Comparison of ENCODE assay signal across 22 cellular contexts in the genomic region with DNA sequence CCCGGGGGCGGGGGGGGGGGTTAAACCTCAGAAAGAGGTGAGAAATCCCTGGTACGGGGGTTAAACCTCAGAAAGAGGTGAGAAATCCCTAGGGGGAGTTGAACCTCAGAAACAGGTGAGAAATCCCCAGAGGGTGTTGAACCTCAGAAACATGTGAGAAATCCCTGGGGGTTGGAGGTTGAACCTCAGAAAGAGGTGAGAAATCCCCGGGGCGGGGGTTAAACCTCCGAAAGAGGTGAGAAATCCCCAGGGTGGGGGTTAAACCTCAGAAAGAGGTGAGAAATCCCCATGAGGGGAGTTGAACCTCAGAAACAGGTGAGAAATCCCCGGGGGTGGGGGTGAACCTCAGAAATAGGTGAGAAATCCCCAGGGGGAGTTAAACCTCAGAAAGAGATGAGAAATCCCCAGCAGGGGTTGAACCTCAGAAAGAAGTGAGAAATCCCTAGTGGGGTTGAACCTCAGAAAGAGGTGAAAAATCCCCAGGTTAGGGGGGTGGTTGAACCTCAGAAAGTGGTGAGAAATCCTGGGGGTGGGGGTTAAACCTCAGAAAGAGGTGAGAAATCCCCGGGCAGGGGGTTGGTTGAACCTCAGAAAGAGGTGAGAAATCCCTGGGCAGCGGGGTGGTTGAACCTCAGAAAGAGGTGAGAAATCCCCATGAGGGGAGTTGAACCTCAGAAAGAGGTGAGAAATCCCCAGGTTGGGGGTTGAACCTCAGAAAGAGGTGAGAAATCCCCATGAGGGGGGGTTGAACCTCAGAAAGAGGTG.
DNase-seq lines count a peak whose midpoint lies in the region; ATAC-seq and TF ChIP-seq lines count a peak whose summit lies in the region.
"Had no signal": no experiment of that assay in that cellular context is flagged by ENCODE, and none has a peak within 500 bp of the region (broad histone marks: within the 10 kb centered on the region; RNA-seq: fewer than 3 reads in every experiment).

No MANE protein-coding gene starts in this region.

- intact Hi-C loops in sigmoid colon (cut with DNase I) = no loop called here

- peak overlapping the region in 1 of 2 donors; percentile 59 for H3K27ac Mint-ChIP-seq in effector memory CD8-positive, alpha-beta T cell
- H3K27ac Mint-ChIP-seq in stimulated activated naive B cell treated with anti-CD40 and anti-IgM and Interleukin-4, amounts not matched to agents 10 μg/mL and 1 μg/mL and 100 μg/mL, for 72 hours = peak overlapping the region; percentile 37

- H3K4me1 Mint-ChIP-seq in effector memory CD8-positive, alpha-beta T cell (ENCODE audit: low read depth in 2 of 2) = no peaks in the 10 kb centered on the region
- peaks cover 6 to 8% of the 10 kb centered on the region in 2 donors for H3K4me1 Mint-ChIP-seq in stimulated activated naive B cell treated with anti-CD40 and anti-IgM and Interleukin-4, amounts not matched to agents 10 μg/mL and 1 μg/mL and 100 μg/mL, for 72 hours

- TF ChIP-seq CTCF in sigmoid colon (IDR thresholded peaks at IDR 0.05) = no peak

- peaks cover 0 to 6% (median 0%) of the 10 kb centered on the region in 4 donors for H3K4me1 ChIP-seq in sigmoid colon
- H3K4me1 ChIP-seq: heart right ventricle, lower lobe of right lung, pancreas had no signal

- H3K9me3 ChIP-seq in sigmoid colon = no peaks in the 10 kb centered on the region
- H3K9me3 ChIP-seq: heart right ventricle, lower lobe of right lung, pancreas, tibial artery had no signal

- peaks cover 0 to 10% of the 10 kb centered on the region in 2 donors for H3K9me3 Mint-ChIP-seq in effector memory CD8-positive, alpha-beta T cell
- peaks cover 5 to 8% of the 10 kb centered on the region in 2 donors for H3K9me3 Mint-ChIP-seq in stimulated activated naive B cell treated with anti-CD40 and anti-IgM and Interleukin-4, amounts not matched to agents 10 μg/mL and 1 μg/mL and 100 μg/mL, for 72 hours
- H3K9me3 Mint-ChIP-seq: nephron progenitor cell had no signal

- no peak for TF ChIP-seq POLR2A in sigmoid colon (IDR thresholded peaks at IDR 0.05)

- no peak for TF ChIP-seq EP300 in sigmoid colon (IDR thresholded peaks at IDR 0.05)

- no peak overlapping the region for H3K4me3 ChIP-seq in sigmoid colon
- H3K4me3 ChIP-seq: coronary artery, heart right ventricle, lower lobe of right lung, pancreas, SK-N-MC had no signal

- peak; percentile 21 for ATAC-seq in effector memory CD8-positive, alpha-beta T cell (replicated peaks)
- ATAC-seq in stimulated activated naive B cell treated with anti-CD40 and anti-IgM and Interleukin-4, amounts not matched to agents 10 μg/mL and 1 μg/mL and 100 μg/mL, for 72 hours (replicated peaks) = no peak
- ATAC-seq: heart right ventricle, lower lobe of right lung had no signal

- H3K27ac ChIP-seq in sigmoid colon = no peak overlapping the region
- H3K27ac ChIP-seq: coronary artery, heart right ventricle, lower lobe of right lung, pancreas, SK-N-MC, tibial artery had no signal

- H3K4me3 Mint-ChIP-seq in effector memory CD8-positive, alpha-beta T cell = no peak overlapping the region
- no peak overlapping the region for H3K4me3 Mint-ChIP-seq in stimulated activated naive B cell treated with anti-CD40 and anti-IgM and Interleukin-4, amounts not matched to agents 10 μg/mL and 1 μg/mL and 100 μg/mL, for 72 hours
- H3K4me3 Mint-ChIP-seq: nephron progenitor cell had no signal

- DNase-seq in activated CD4-positive, alpha-beta T cell treated with anti-CD3 and anti-CD28 coated beads for 48 hours = peak; percentile 20
- no peak for DNase-seq in activated CD4-positive, alpha-beta T cell treated with anti-CD3 and anti-CD28 coated beads, Interleukin-2, amount 50 U/mL, for 1 hour
- DNase-seq in stimulated activated CD4-positive, alpha-beta T cell treated with anti-CD3 and anti-CD28 coated beads, Interleukin-1b, Interleukin-23, amount 100 ng/mL, for 48 hours = peak; percentile 17
- DNase-seq in stimulated activated CD4-positive, alpha-beta T cell treated with anti-CD3 and anti-CD28 coated beads, Interleukin-12 subunit alpha, Interleukin-12 subunit beta, amount 100 ng/mL, for 4 hours = no peak
- no peak for DNase-seq in effector memory CD8-positive, alpha-beta T cell
- no peak for DNase-seq in stimulated activated naive B cell treated with anti-CD40 and anti-IgM and Interleukin-4, amounts not matched to agents 10 μg/mL and 1 μg/mL and 100 μg/mL, for 72 hours
- DNase-seq in NCI-H2081 treated with DMSO at 0.1 percent for 48 hours (lab: John Stamatoyannopoulos, UW) = no peak
- DNase-seq in sigmoid colon = no peak
- DNase-seq: 8988T; activated CD8-positive, alpha-beta memory T cell treated with anti-CD3 and anti-CD28 coated beads, Interleukin-2, amount 50 U/mL, for 4 hours; activated gamma-delta T cell treated with Interleukin-2 at 50 U/mL for 16 hours; foreskin melanocyte; heart right ventricle; Kasumi-1; kidney glomerular epithelial cell; lower lobe of right lung; NCI-H1694; pancreas; tibial artery had no signal

- H3K36me3 Mint-ChIP-seq in effector memory CD8-positive, alpha-beta T cell (ENCODE audit: insufficient read depth) = no peaks in the 10 kb centered on the region
- peaks cover 0 to 1% of the 10 kb centered on the region in 2 donors for H3K36me3 Mint-ChIP-seq in stimulated activated naive B cell treated with anti-CD40 and anti-IgM and Interleukin-4, amounts not matched to agents 10 μg/mL and 1 μg/mL and 100 μg/mL, for 72 hours

- no peaks in the 10 kb centered on the region for H3K27me3 ChIP-seq in sigmoid colon
- H3K27me3 ChIP-seq: pancreas, tibial artery had no signal

- no peaks in the 10 kb centered on the region for H3K36me3 ChIP-seq in sigmoid colon
- H3K36me3 ChIP-seq: heart right ventricle, lower lobe of right lung, pancreas, tibial artery had no signal

- H3K27me3 Mint-ChIP-seq in effector memory CD8-positive, alpha-beta T cell = peaks cover 0 to 4% of the 10 kb centered on the region in 2 donors
- peaks cover 0 to 7% of the 10 kb centered on the region in 2 donors for H3K27me3 Mint-ChIP-seq in stimulated activated naive B cell treated with anti-CD40 and anti-IgM and Interleukin-4, amounts not matched to agents 10 μg/mL and 1 μg/mL and 100 μg/mL, for 72 hours

- 70 to 77% methylated on average over 9 of the region's 9 CpGs for WGBS in sigmoid colon, 2 donors

Comparison
In these comparisons a context has a peak if more than half of its experiments do, and no peak if none do; other contexts are left out.
1. DNase-seq: peak in activated CD4-positive, alpha-beta T cell treated with anti-CD3 and anti-CD28 coated beads for 48 hours (single experiment) and stimulated activated CD4-positive, alpha-beta T cell treated with anti-CD3 and anti-CD28 coated beads, Interleukin-1b, Interleukin-23, amount 100 ng/mL, for 48 hours (single experiment); none in activated CD4-positive, alpha-beta T cell treated with anti-CD3 and anti-CD28 coated beads, Interleukin-2, amount 50 U/mL, for 1 hour (single experiment), stimulated activated CD4-positive, alpha-beta T cell treated with anti-CD3 and anti-CD28 coated beads, Interleukin-12 subunit alpha, Interleukin-12 subunit beta, amount 100 ng/mL, for 4 hours (single experiment), effector memory CD8-positive, alpha-beta T cell (0 of 3), stimulated activated naive B cell treated with anti-CD40 and anti-IgM and Interleukin-4, amounts not matched to agents 10 μg/mL and 1 μg/mL and 100 μg/mL, for 72 hours (single experiment), NCI-H2081 treated with DMSO at 0.1 percent for 48 hours (single experiment) and sigmoid colon (single experiment).